Comparison of ENCODE assay signal across 1 cellular context in the genomic region with DNA sequence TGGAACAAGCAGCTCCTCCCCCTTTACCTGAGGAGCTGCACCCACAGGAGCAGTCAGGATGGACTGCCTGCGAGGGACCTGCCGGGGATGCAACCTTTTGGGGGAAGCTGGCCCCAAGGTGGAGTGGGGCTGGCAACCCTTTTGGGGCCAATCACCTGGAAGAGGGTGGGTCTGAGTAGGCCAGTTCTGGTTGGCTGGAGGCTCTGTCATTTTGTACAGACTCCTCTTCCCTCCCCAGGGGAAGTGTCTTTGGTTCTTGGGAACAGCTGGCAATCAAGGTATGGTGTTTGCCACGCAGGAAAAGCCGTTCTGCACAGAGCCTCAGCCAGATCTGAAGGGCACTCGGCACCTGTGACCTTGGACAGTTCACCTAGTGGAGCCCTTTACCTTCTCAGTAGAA.
TF ChIP-seq lines count a peak whose summit lies in the region.

No MANE protein-coding gene starts in this region.

TF ChIP-seq in IMR-90, 13 proteins besides CTCF, POLR2A, EP300 and RAD21 (continued from another document):
- TF ChIP-seq NFE2L2 (IDR thresholded peaks at IDR 0.05; ENCODE audit: low read depth, low read length) (no peak), MAFK (IDR thresholded peaks at IDR 0.05; ENCODE audit: low read depth, low read length) (no peak), CHD1 (IDR thresholded peaks at IDR 0.05; ENCODE audit: low read depth, low read length) (no peak), CEBPB (IDR thresholded peaks at IDR 0.05; ENCODE audit: low read depth, low read length) (no peak), SMC3 (IDR thresholded peaks at IDR 0.05; ENCODE audit: low read depth, low read length) (no peak), RCOR1 (IDR thresholded peaks at IDR 0.05; ENCODE audit: insufficient replicate concordance, low read length) (no peak), MXI1 (IDR thresholded peaks at IDR 0.05; ENCODE audit: borderline replicate concordance, low read depth, low read length) (no peak), FOS (IDR thresholded peaks at IDR 0.05; ENCODE audit: low read depth, low read length) (no peak), BHLHE40 (IDR thresholded peaks at IDR 0.05; ENCODE audit: low read depth, low read length) (no peak), MAZ (IDR thresholded peaks at IDR 0.05; ENCODE audit: borderline replicate concordance, low read depth, low read length) (no peak)
- TF ChIP-seq, protein P1, sequence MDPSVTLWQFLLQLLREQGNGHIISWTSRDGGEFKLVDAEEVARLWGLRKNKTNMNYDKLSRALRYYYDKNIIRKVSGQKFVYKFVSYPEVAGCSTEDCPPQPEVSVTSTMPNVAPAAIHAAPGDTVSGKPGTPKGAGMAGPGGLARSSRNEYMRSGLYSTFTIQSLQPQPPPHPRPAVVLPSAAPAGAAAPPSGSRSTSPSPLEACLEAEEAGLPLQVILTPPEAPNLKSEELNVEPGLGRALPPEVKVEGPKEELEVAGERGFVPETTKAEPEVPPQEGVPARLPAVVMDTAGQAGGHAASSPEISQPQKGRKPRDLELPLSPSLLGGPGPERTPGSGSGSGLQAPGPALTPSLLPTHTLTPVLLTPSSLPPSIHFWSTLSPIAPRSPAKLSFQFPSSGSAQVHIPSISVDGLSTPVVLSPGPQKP (IDR thresholded peaks at IDR 0.05; ENCODE audit: borderline replicate concordance, low read depth, low read length), result no peak
- TF ChIP-seq, protein P2, sequence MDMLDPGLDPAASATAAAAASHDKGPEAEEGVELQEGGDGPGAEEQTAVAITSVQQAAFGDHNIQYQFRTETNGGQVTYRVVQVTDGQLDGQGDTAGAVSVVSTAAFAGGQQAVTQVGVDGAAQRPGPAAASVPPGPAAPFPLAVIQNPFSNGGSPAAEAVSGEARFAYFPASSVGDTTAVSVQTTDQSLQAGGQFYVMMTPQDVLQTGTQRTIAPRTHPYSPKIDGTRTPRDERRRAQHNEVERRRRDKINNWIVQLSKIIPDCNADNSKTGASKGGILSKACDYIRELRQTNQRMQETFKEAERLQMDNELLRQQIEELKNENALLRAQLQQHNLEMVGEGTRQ (IDR thresholded peaks at IDR 0.05; ENCODE audit: low read depth, low read length), result no peak
TF ChIP-seq in IMR-90: peak in this region for 0.
